In genomic region chr11:60919320-60919719, GRCh38 we compare ENCODE assay signal across 1 cellular context.
TF ChIP-seq lines count a peak whose summit lies in the region.

No MANE protein-coding gene starts in this region.

TF ChIP-seq in A549, 52 proteins besides CTCF, POLR2A, EP300 and RAD21 (continued from another document):
- TF ChIP-seq HMGXB4 (CRISPR knock-in tag; IDR thresholded peaks at IDR 0.05; ENCODE audit: borderline replicate concordance) (no peak), RNF2 (IDR thresholded peaks at IDR 0.05; ENCODE audit: borderline replicate concordance, low read depth) (no peak), CBX8 (IDR thresholded peaks at IDR 0.05) (no peak), CEBPB (IDR thresholded peaks at IDR 0.05) (no peak), MAX (IDR thresholded peaks at IDR 0.05) (no peak), PHF8 (IDR thresholded peaks at IDR 0.05; ENCODE audit: borderline replicate concordance, low read depth) (no peak), HOXB13 (CRISPR knock-in tag; IDR thresholded peaks at IDR 0.05; ENCODE audit: low read depth) (no peak), FOSL2 (IDR thresholded peaks at IDR 0.05) (no peak), FOSL2 (CRISPR knock-in tag; IDR thresholded peaks at IDR 0.05) (no peak), GATA3 (IDR thresholded peaks at IDR 0.05; ENCODE audit: borderline replicate concordance) (no peak), HOXA7 (CRISPR knock-in tag; IDR thresholded peaks at IDR 0.05) (no peak), USF2 (IDR thresholded peaks at IDR 0.05) (no peak), POLR2AphosphoS2 (conservative IDR thresholded peaks at IDR 0.05; ENCODE audit: low read length) (no peak), SREBF2 (IDR thresholded peaks at IDR 0.05) (no peak), HDAC2 (IDR thresholded peaks at IDR 0.05) (no peak)
